ENCODE assay signal across 9 cellular contexts in the genomic region with DNA sequence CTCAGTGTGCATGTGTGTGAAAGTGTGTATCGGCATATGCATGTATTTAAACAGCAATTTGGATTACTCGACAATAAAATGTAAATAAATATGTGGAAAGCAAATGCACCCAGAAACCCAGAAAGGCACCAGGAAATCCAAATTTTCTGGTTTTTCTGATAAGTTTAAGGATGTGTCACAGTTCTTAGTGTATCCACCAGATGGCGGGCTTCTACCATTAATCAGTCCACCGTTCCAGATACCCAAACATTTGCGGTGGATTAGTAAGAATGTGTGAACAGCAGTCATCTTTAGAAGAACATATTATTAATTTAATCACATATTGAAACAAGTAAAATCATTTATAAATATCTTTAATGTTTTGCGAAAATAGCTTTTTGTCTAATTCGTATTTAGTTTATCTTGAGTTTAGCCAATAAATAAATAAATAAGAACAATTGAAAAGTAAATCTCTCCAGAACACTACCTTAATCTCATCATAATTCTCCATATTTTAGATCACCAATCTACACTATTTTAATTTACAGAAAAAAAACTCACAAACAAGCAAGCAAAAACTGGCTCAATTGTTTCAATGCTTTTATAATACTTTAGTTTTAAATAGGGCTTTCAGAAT.
DNase-seq lines count a peak whose midpoint lies in the region; ATAC-seq and TF ChIP-seq lines count a peak whose summit lies in the region.
"Had no signal": no experiment of that assay in that cellular context is flagged by ENCODE, and none has a peak within 500 bp of the region (broad histone marks: within the 10 kb centered on the region; RNA-seq: fewer than 3 reads in every experiment).

No MANE protein-coding gene starts in this region.

- H3K27ac ChIP-seq in OCI-LY1 (ENCODE audit: low read depth, low read length, poor library complexity, severe bottlenecking) = no peak overlapping the region
- H3K27ac ChIP-seq in esophagus muscularis mucosa (replicated peaks in 1 of 4) = no peak overlapping the region
- H3K27ac ChIP-seq in neural progenitor cell = no peak overlapping the region
- H3K27ac ChIP-seq in tibial nerve = no peak overlapping the region

- H3K9me3 Mint-ChIP-seq in neural progenitor cell = peaks cover 2% of the 10 kb centered on the region

- H3K4me1 Mint-ChIP-seq in neural progenitor cell = no peaks in the 10 kb centered on the region

- H3K4me1 ChIP-seq in OCI-LY1 (ENCODE audit: insufficient read depth, low read length, severe bottlenecking) (no peaks in the 10 kb centered on the region), esophagus muscularis mucosa (no peaks in the 10 kb centered on the region), neural progenitor cell (no peaks in the 10 kb centered on the region), tibial nerve (no peaks in the 10 kb centered on the region)

- TF ChIP-seq EP300 in esophagus muscularis mucosa (IDR thresholded peaks at IDR 0.05) (no peak), tibial nerve (IDR thresholded peaks at IDR 0.05) (no peak)

- H4K20me1 ChIP-seq in OCI-LY1 (ENCODE audit: insufficient read depth, low read length) = no peaks in the 10 kb centered on the region
- H4K20me1 ChIP-seq in neural progenitor cell (ENCODE audit: low read depth) = no peaks in the 10 kb centered on the region

- intact Hi-C loops in esophagus muscularis mucosa (cut with DNase I) = loop anchor here (5.0 to 10.0 kb wide), 2 partner anchors 297 to 1445 kb away; partner anchors contain the start of gene DSEL

- H3K27me3 ChIP-seq in OCI-LY1 (ENCODE audit: insufficient read depth, low read length) = no peaks in the 10 kb centered on the region
- H3K27me3 ChIP-seq in esophagus muscularis mucosa = peaks cover 0 to 5% (median 0%) of the 10 kb centered on the region in 4 donors
- no peaks in the 10 kb centered on the region for H3K27me3 ChIP-seq in neural progenitor cell
- no peaks in the 10 kb centered on the region for H3K27me3 ChIP-seq in tibial nerve

- H3K27me3 Mint-ChIP-seq in neural progenitor cell (ENCODE audit: insufficient read depth, low read depth) = no peaks in the 10 kb centered on the region
- H3K27me3 Mint-ChIP-seq: activated naive CD8-positive, alpha-beta T cell had no signal

- H3K9me3 ChIP-seq in OCI-LY1 (ENCODE audit: low read length) = no peaks in the 10 kb centered on the region
- no peaks in the 10 kb centered on the region for H3K9me3 ChIP-seq in esophagus muscularis mucosa
- H3K9me3 ChIP-seq in neural progenitor cell (ENCODE audit: low read depth) = no peaks in the 10 kb centered on the region
- no peaks in the 10 kb centered on the region for H3K9me3 ChIP-seq in tibial nerve

- H3K9me2 ChIP-seq in OCI-LY1 (ENCODE audit: low read depth, low read length) = no peaks in the 10 kb centered on the region

- TF ChIP-seq CTCF in OCI-LY1 (IDR thresholded peaks at IDR 0.05; ENCODE audit: low read length) (peak; percentile 57), esophagus muscularis mucosa (IDR thresholded peaks at IDR 0.05) (peak; percentile 72 to 84 (median 83)), neural progenitor cell (IDR thresholded peaks at IDR 0.05) (peak; percentile 86), tibial nerve (IDR thresholded peaks at IDR 0.05) (peak; percentile 66 to 83 (median 76))

- H3K36me3 ChIP-seq in OCI-LY1 (ENCODE audit: insufficient read depth, low read length) (no peaks in the 10 kb centered on the region), esophagus muscularis mucosa (no peaks in the 10 kb centered on the region), neural progenitor cell (no peaks in the 10 kb centered on the region), tibial nerve (no peaks in the 10 kb centered on the region)

- TF ChIP-seq POLR2A in esophagus muscularis mucosa (IDR thresholded peaks at IDR 0.05; ENCODE audit: low read depth) (no peak), tibial nerve (IDR thresholded peaks at IDR 0.05) (no peak)

- no peak overlapping the region for H3K4me3 Mint-ChIP-seq in neural progenitor cell
- H3K4me3 Mint-ChIP-seq: activated naive CD8-positive, alpha-beta T cell had no signal

- H3K4me3 ChIP-seq in OCI-LY1 (ENCODE audit: low read depth, low read length, poor library complexity, severe bottlenecking) (no peak overlapping the region), esophagus muscularis mucosa (no peak overlapping the region), neural progenitor cell (no peak overlapping the region), tibial nerve (no peak overlapping the region)

- no peak overlapping the region for H3K9ac ChIP-seq in OCI-LY1 (ENCODE audit: low read length)
- H3K9ac ChIP-seq in neural progenitor cell = no peak overlapping the region

- WGBS in esophagus muscularis mucosa = 5% methylated on average over 7 of the region's 7 CpGs
- WGBS in tibial nerve, 2 donors = 4 to 5% methylated on average over 7 of the region's 7 CpGs

- no peaks in the 10 kb centered on the region for H3F3A ChIP-seq in OCI-LY1 (ENCODE audit: insufficient read depth, low read length)
- no peaks in the 10 kb centered on the region for H3F3A ChIP-seq in neural progenitor cell (ENCODE audit: low read depth)

- H3K4me2 ChIP-seq in OCI-LY1 (ENCODE audit: low read length) (no peak overlapping the region), neural progenitor cell (no peak overlapping the region)

- H2AFZ ChIP-seq in OCI-LY1 (ENCODE audit: low read length) (no peak overlapping the region), neural progenitor cell (replicated peaks) (no peak overlapping the region)

- no peaks in the 10 kb centered on the region for H3K36me3 Mint-ChIP-seq in neural progenitor cell
- H3K36me3 Mint-ChIP-seq: activated naive CD8-positive, alpha-beta T cell had no signal

- H3K79me2 ChIP-seq in OCI-LY1 (ENCODE audit: insufficient read depth, low read length) (no peaks in the 10 kb centered on the region), neural progenitor cell (ENCODE audit: low read depth) (no peaks in the 10 kb centered on the region)

- H3K27ac Mint-ChIP-seq in neural progenitor cell = no peak overlapping the region
- H3K27ac Mint-ChIP-seq: activated naive CD8-positive, alpha-beta T cell had no signal

- DNase-seq in COLO668 (lab: John Stamatoyannopoulos, UW; ENCODE audit: unreplicated experiment) = peak; percentile 41
- DNase-seq in activated T-cell treated with anti-CD3 and anti-CD28 coated beads for 4 hours = peak; percentile 46
- DNase-seq in esophagus muscularis mucosa (ENCODE audit: extremely low spot score) = no peak
- DNase-seq in neural progenitor cell (ENCODE audit: low spot score) = peak; percentile 75
- DNase-seq in tibial nerve (ENCODE audit: low spot score in 2 of 2) = peak; percentile 20 to 86

- peak; percentile 88 for ATAC-seq in GM19397 (IDR thresholded peaks at IDR 0.05; ENCODE audit: unreplicated experiment)
- ATAC-seq in HG03521 (IDR thresholded peaks at IDR 0.05; ENCODE audit: unreplicated experiment) = peak; percentile 92
